8 cellular contexts compared by ENCODE assay signal in the genomic region with DNA sequence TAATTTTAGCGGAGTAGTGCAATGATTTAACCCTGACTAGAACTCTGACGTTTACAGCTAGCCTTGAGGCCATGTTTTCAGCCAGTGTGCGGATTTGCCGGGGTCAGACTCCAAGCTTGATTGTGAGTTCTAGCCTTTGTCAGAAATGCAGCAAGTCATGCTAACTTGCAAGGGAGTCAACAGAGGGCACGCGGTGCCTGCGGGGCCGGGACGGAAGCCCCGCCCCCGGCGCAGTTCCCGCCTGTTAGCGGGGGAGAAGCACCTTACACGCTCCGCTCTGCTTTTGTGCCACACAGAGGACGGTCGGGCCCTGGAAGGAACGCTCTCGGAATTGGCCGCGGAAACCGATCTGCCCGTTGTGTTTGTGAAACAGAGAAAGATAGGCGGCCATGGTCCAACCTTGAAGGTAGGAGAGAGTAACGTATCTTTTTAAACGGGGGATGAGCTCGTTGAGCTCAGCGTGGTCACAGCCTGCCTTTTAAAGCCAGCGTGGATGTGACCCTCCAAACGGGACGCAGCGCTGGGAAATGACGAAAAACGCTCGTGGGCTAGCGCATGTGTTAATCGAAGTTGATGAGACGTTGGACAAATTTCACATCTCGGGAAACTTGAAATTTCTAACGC. TPM values are rescaled to one million over a fixed set of nuclear protein-coding genes. Genes with fewer than 3 reads are reported as not detected.
DNase-seq lines count a peak whose midpoint lies in the region; ATAC-seq and TF ChIP-seq lines count a peak whose summit lies in the region.

No MANE protein-coding gene starts in this region.

- H3K4me3 Mint-ChIP-seq in endothelial cell (ENCODE audit: unreplicated experiment) = peak overlapping the region; percentile 98
- H3K4me3 Mint-ChIP-seq in mesothelial cell of epicardium = peak overlapping the region; percentile 97

- TF ChIP-seq CTCF in endothelial cell (IDR thresholded peaks at IDR 0.05; ENCODE audit: unreplicated experiment) (no peak), mesothelial cell of epicardium (IDR thresholded peaks at IDR 0.05; ENCODE audit: unreplicated experiment) (no peak)

- peaks cover 33% of the 10 kb centered on the region for H3K4me1 Mint-ChIP-seq in endothelial cell (ENCODE audit: unreplicated experiment)
- peaks cover 31% of the 10 kb centered on the region for H3K4me1 Mint-ChIP-seq in mesothelial cell of epicardium

- H3K27me3 Mint-ChIP-seq in endothelial cell (ENCODE audit: unreplicated experiment) = peaks cover 9% of the 10 kb centered on the region
- no peaks in the 10 kb centered on the region for H3K27me3 Mint-ChIP-seq in mesothelial cell of epicardium (ENCODE audit: low read depth)

- H3K36me3 Mint-ChIP-seq in endothelial cell (ENCODE audit: low read depth, unreplicated experiment) (peaks cover 16% of the 10 kb centered on the region), mesothelial cell of epicardium (peaks cover 12% of the 10 kb centered on the region)

- DNase-seq in COLO668 (lab: John Stamatoyannopoulos, UW; ENCODE audit: unreplicated experiment) (peak; percentile 94), NOMO-1 treated with dmso at 0.1 percent for 144 hours (lab: John Stamatoyannopoulos, UW; ENCODE audit: unreplicated experiment) (peak; percentile 85), endothelial cell (ENCODE audit: low spot score) (peak; percentile 79), mesothelial cell of epicardium (ENCODE audit: low spot score in 2 of 2, unreplicated experiment in 2 of 2) (peak in 1 of 2 experiments; percentile 74)
- peak; percentile 61 for DNase-seq in activated CD8-positive, alpha-beta memory T cell treated with anti-CD3 and anti-CD28 coated beads, Interleukin-2, amount 50 U/mL, for 24 hours (ENCODE audit: extremely low read depth)
- peak; percentile 71 to 77 for DNase-seq in stimulated activated CD8-positive, alpha-beta memory T cell treated with anti-CD3 and anti-CD28 coated beads, Interleukin-2, amount 100 ng/mL, for 1 hour (ENCODE audit: low read depth in 2 of 2)

- no peaks in the 10 kb centered on the region for H3K27me3 ChIP-seq in HUES48 (ENCODE audit: control insufficient read depth, insufficient read depth, low read length)

- peak overlapping the region; percentile 89 for H3K9ac ChIP-seq in HUES48 (ENCODE audit: low read depth, low read length)

- H3K4me3 ChIP-seq in HUES48 (ENCODE audit: low read depth, low read length) = peak overlapping the region; percentile 91

- H3K27ac Mint-ChIP-seq in endothelial cell (ENCODE audit: unreplicated experiment) = peak overlapping the region; percentile 98
- peak overlapping the region; percentile 100 for H3K27ac Mint-ChIP-seq in mesothelial cell of epicardium

- ATAC-seq in GM21381 (IDR thresholded peaks at IDR 0.05; ENCODE audit: unreplicated experiment) = peak; percentile 50

- H3K27ac ChIP-seq in HUES48 (ENCODE audit: low read depth, low read length) = peak overlapping the region; percentile 88

- H3K4me1 ChIP-seq in HUES48 (ENCODE audit: control insufficient read depth, insufficient read depth, low read length) = peaks cover 34% of the 10 kb centered on the region

- H3K9me3 Mint-ChIP-seq in endothelial cell (ENCODE audit: unreplicated experiment) (no peaks in the 10 kb centered on the region), mesothelial cell of epicardium (no peaks in the 10 kb centered on the region)

- no peaks in the 10 kb centered on the region for H3K9me3 ChIP-seq in HUES48 (ENCODE audit: control insufficient read depth, insufficient read depth, low read length)

- peaks cover 30% of the 10 kb centered on the region for H3K36me3 ChIP-seq in HUES48 (ENCODE audit: control insufficient read depth, insufficient read depth, low read length)

RNA-seq across cellular contexts. Expression of gene EID3, which starts 14.8 kb away (rescaled TPM):
- 2.2 TPM for total RNA-seq in endothelial cell (ENCODE audit: unreplicated experiment)
- total RNA-seq in mesothelial cell of epicardium = 4.5 to 5.7 TPM (median 5.6 TPM) in 3 replicates
